In genomic region chr5:125775896-125776295, GRCh38 we compare ENCODE assay signal across 19 cellular contexts.
DNase-seq lines count a peak whose midpoint lies in the region; FAIRE-seq and TF ChIP-seq lines count a peak whose summit lies in the region.
"Had no signal": no experiment of that assay in that cellular context is flagged by ENCODE, and none has a peak within 500 bp of the region (broad histone marks: within the 10 kb centered on the region; RNA-seq: fewer than 3 reads in every experiment).

No MANE protein-coding gene starts in this region.

- FAIRE-seq in H54 (lab: Jason Lieb, UNC) = no peak
- FAIRE-seq: A204.1, GM19239, HepG2, HTR-8/SVneo had no signal

- no peak for TF ChIP-seq POLR2A in H54 (IDR thresholded peaks at IDR 0.05; ENCODE audit: low read depth, low read length)

- DNase-seq in NCI-H82 (lab: John Stamatoyannopoulos, UW) (peak; percentile 13), NCI-H82 treated with DMSO at 0.1 percent for 48 hours (lab: John Stamatoyannopoulos, UW; ENCODE audit: unreplicated experiment) (no peak), cerebellar cortex (ENCODE audit: low spot score) (peak; percentile 51), middle frontal gyrus (ENCODE audit: extremely low spot score, low spot score) (peak; percentile 37), H54 (ENCODE audit: insufficient read length, low spot score) (no peak), UCSD-AML1 (lab: John Stamatoyannopoulos, UW; ENCODE audit: unreplicated experiment) (no peak)
- DNase-seq in activated CD4-positive, alpha-beta T cell treated with anti-CD3 and anti-CD28 coated beads, Interleukin-2, amount 50 U/mL, for 48 hours = no peak
- DNase-seq: C1 segment of cervical spinal cord; Calu3; CD4-positive, alpha-beta T cell; DMS153; DMS79 treated with DMSO at 0.1 percent for 48 hours; EL; GF-D8; GOT3 had no signal

Comparison
In these comparisons a context has a peak if more than half of its experiments do, and no peak if none do; other contexts are left out.
1. DNase-seq: peak in NCI-H82 (single experiment), cerebellar cortex (single experiment) and middle frontal gyrus (single experiment); none in NCI-H82 treated with DMSO at 0.1 percent for 48 hours (single experiment), H54 (single experiment), activated CD4-positive, alpha-beta T cell treated with anti-CD3 and anti-CD28 coated beads, Interleukin-2, amount 50 U/mL, for 48 hours (0 of 2) and UCSD-AML1 (single experiment).